Comparison of ENCODE assay signal across 13 cellular contexts in the genomic region with DNA sequence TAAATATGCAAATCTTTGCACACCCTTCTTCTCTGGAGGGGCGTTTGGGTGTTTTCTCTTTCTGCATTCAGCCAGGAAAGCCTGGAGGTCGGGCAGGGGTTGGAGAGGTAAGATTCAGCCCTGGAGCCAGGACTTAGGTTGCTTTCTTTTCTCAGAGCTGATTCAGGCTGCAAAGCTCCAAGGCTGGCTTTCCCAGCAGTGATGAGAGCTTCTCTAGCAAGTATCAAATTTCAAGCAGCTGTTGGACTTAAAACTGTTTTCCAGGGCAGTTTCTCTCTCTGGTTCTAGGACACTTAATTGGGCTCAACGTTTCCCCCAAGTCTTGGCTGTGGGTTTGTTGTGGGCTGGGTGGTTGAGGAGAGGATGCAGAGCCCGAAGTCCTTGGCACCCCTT. TPM values are rescaled to one million over a fixed set of nuclear protein-coding genes. Genes with fewer than 3 reads are reported as not detected.
DNase-seq lines count a peak whose midpoint lies in the region; TF ChIP-seq lines count a peak whose summit lies in the region.
"Had no signal": no experiment of that assay in that cellular context is flagged by ENCODE, and none has a peak within 500 bp of the region (broad histone marks: within the 10 kb centered on the region; RNA-seq: fewer than 3 reads in every experiment).

No MANE protein-coding gene starts in this region.

- no peaks in the 10 kb centered on the region for H3K9me2 ChIP-seq in hepatocyte (replicated peaks; ENCODE audit: insufficient read depth)

- no peaks in the 10 kb centered on the region for H3K27me3 ChIP-seq in WERI-Rb-1 (ENCODE audit: insufficient read depth, low read depth, severe bottlenecking)
- no peaks in the 10 kb centered on the region for H3K27me3 ChIP-seq in hepatocyte
- no peaks in the 10 kb centered on the region for H3K27me3 ChIP-seq in thyroid gland

- H3K79me2 ChIP-seq in hepatocyte = no peaks in the 10 kb centered on the region

- H3K36me3 ChIP-seq in WERI-Rb-1 (no peaks in the 10 kb centered on the region), hepatocyte (replicated peaks; ENCODE audit: insufficient read depth, low read depth) (no peaks in the 10 kb centered on the region), thyroid gland (no peaks in the 10 kb centered on the region)
- H3K36me3 ChIP-seq: lower lobe of right lung had no signal

- H3K27ac ChIP-seq in WERI-Rb-1 = peak overlapping the region; percentile 61
- peak overlapping the region; percentile 25 for H3K27ac ChIP-seq in hepatocyte
- H3K27ac ChIP-seq in thyroid gland = no peak overlapping the region
- H3K27ac ChIP-seq: lower lobe of right lung had no signal

- peak overlapping the region; percentile 54 for H3K4me2 ChIP-seq in hepatocyte

- no peak overlapping the region for H2AFZ ChIP-seq in hepatocyte

- no peak overlapping the region for H3K27ac Mint-ChIP-seq in osteocyte (ENCODE audit: unreplicated experiment)

- H3K36me3 Mint-ChIP-seq in osteocyte (ENCODE audit: unreplicated experiment) = peaks cover 2% of the 10 kb centered on the region

- no peaks in the 10 kb centered on the region for H3K9me3 Mint-ChIP-seq in osteocyte (ENCODE audit: unreplicated experiment)

- peaks cover 22% of the 10 kb centered on the region for H3K4me1 ChIP-seq in hepatocyte (ENCODE audit: insufficient read depth)
- H3K4me1 ChIP-seq in thyroid gland = peaks cover 9 to 22% of the 10 kb centered on the region in 2 donors
- H3K4me1 ChIP-seq: lower lobe of right lung had no signal

- no peak for TF ChIP-seq POLR2A in thyroid gland (IDR thresholded peaks at IDR 0.05)

- no peak for TF ChIP-seq CTCF in WERI-Rb-1 (IDR thresholded peaks at IDR 0.05; ENCODE audit: low read depth, low read length)
- TF ChIP-seq CTCF in hepatocyte (IDR thresholded peaks at IDR 0.05; ENCODE audit: poor library complexity) = no peak
- TF ChIP-seq CTCF in thyroid gland (IDR thresholded peaks at IDR 0.05) = no peak
- no peak for TF ChIP-seq CTCF in osteocyte (IDR thresholded peaks at IDR 0.05)

- no peaks in the 10 kb centered on the region for H4K20me1 ChIP-seq in hepatocyte (ENCODE audit: insufficient read depth, poor library complexity, severe bottlenecking)

- peaks cover 30% of the 10 kb centered on the region for H3K27me3 Mint-ChIP-seq in osteocyte (ENCODE audit: unreplicated experiment)

- H3K4me3 ChIP-seq in WERI-Rb-1 (ENCODE audit: low read depth, low read length) = no peak overlapping the region
- H3K4me3 ChIP-seq in hepatocyte = no peak overlapping the region
- no peak overlapping the region for H3K4me3 ChIP-seq in thyroid gland (replicated peaks in 1 of 3)
- H3K4me3 ChIP-seq: K562, lower lobe of right lung had no signal

- intact Hi-C loops in thyroid gland (cut with DNase I) = no loop called here

- no peak overlapping the region for H3K4me3 Mint-ChIP-seq in osteocyte (ENCODE audit: unreplicated experiment)

- WGBS in hepatocyte (ENCODE audit: low lambda C conversion rate, missing lambda C conversion rate) = 37% methylated on average over 4 of the region's 4 CpGs
- WGBS in thyroid gland, 2 donors = 16 to 23% methylated on average over 3 to 4 of the region's 4 CpGs

- H3K9me3 ChIP-seq in WERI-Rb-1 (ENCODE audit: severe bottlenecking) = no peaks in the 10 kb centered on the region
- H3K9me3 ChIP-seq in hepatocyte (ENCODE audit: low read depth) = no peaks in the 10 kb centered on the region
- H3K9me3 ChIP-seq in thyroid gland = no peaks in the 10 kb centered on the region
- H3K9me3 ChIP-seq: lower lobe of right lung had no signal

- H3K4me1 Mint-ChIP-seq in osteocyte (ENCODE audit: unreplicated experiment) = peaks cover 5% of the 10 kb centered on the region

- DNase-seq in NCI-H1417 (lab: John Stamatoyannopoulos, UW) (peak in 2 of 3 experiments; percentile 16 to 63), NCI-H1417 treated with DMSO at 0.1 percent for 48 hours (lab: John Stamatoyannopoulos, UW) (no peak), WERI-Rb-1 (peak; percentile 52), hepatocyte (ENCODE audit: low spot score) (peak; percentile 47), thyroid gland (peak; percentile 23 to 37), NCI-H2081 treated with DMSO at 0.1 percent for 48 hours (lab: John Stamatoyannopoulos, UW) (no peak), osteocyte (ENCODE audit: extremely low spot score, unreplicated experiment) (no peak)
- no peak for DNase-seq in activated CD4-positive, alpha-beta T cell treated with anti-CD3 and anti-CD28 coated beads for 4 hours
- DNase-seq: 8988T, lower lobe of right lung, SIG-M5 had no signal

RNA-seq across cellular contexts. Expression of gene AKR1B10, which starts 0.6 kb away (rescaled TPM):
- total RNA-seq in hepatocyte (60.3 and 84.8 TPM in 2 replicates), thyroid gland (1 to 10 TPM in 2 of 4 donors, under 1 TPM in 2; 0.42 to 5.3 (median 0.90) TPM), osteocyte (not detected in 2 replicates)
- 94.4 and 95.0 TPM in 2 replicates for polyA plus RNA-seq in hepatocyte
- total RNA-seq: K562, lower lobe of right lung had no signal
- polyA plus RNA-seq: K562 had no signal

RNA-seq across cellular contexts. Expression of gene AKR1B15, which starts 20.9 kb away (rescaled TPM):
- total RNA-seq in hepatocyte (4.8 and 6.3 TPM in 2 replicates), thyroid gland (1 to 10 TPM in 1 of 4 donors, under 1 TPM in 1, not detected in 2; 0.56 to 1.2 TPM), osteocyte (not detected in 2 replicates)
- 13.7 and 14.1 TPM in 2 replicates for polyA plus RNA-seq in hepatocyte
- total RNA-seq: dermis microvascular lymphatic vessel endothelial cell, K562, lower lobe of right lung had no signal
- polyA plus RNA-seq: K562 had no signal

Comparison
In these comparisons a context has a peak if more than half of its experiments do, and no peak if none do; other contexts are left out.
1. DNase-seq: peak in NCI-H1417 (2 of 3), WERI-Rb-1 (single experiment), hepatocyte (single experiment) and thyroid gland (2 of 2); none in NCI-H1417 treated with DMSO at 0.1 percent for 48 hours (single experiment), NCI-H2081 treated with DMSO at 0.1 percent for 48 hours (single experiment), osteocyte (single experiment) and activated CD4-positive, alpha-beta T cell treated with anti-CD3 and anti-CD28 coated beads for 4 hours (0 of 2).
2. H3K27ac ChIP-seq: peak in WERI-Rb-1 (single experiment) and hepatocyte (single experiment); none in thyroid gland (0 of 3).